Comparison of ENCODE assay signal across 17 cellular contexts in genomic region chr15:31086344-31086743, GRCh38. TPM values are rescaled to one million over a fixed set of nuclear protein-coding genes. Genes with fewer than 3 reads are reported as not detected.
DNase-seq lines count a peak whose midpoint lies in the region; ATAC-seq and TF ChIP-seq lines count a peak whose summit lies in the region.
"Had no signal": no experiment of that assay in that cellular context is flagged by ENCODE, and none has a peak within 500 bp of the region (broad histone marks: within the 10 kb centered on the region; RNA-seq: fewer than 3 reads in every experiment).

No MANE protein-coding gene starts in this region.

- no peak overlapping the region for H3K4ac ChIP-seq in neuronal stem cell (ENCODE audit: low read length)

- no peak for TF ChIP-seq CTCF in MCF 10A (IDR thresholded peaks at IDR 0.05; ENCODE audit: unreplicated experiment)

- no peak overlapping the region for H2BK5ac ChIP-seq in neuronal stem cell (ENCODE audit: low read length)

- CTCF ChIA-PET in MCF 10A (lab: Yijun Ruan, JAX): no interaction called here

- no peaks in the 10 kb centered on the region for H3K36me3 Mint-ChIP-seq in activated naive CD8-positive, alpha-beta T cell treated with anti-CD3 and anti-CD28 coated beads, Interleukin-2, amount 10 ng/mL, durations not matched to agents 7 days and 5 days
- no peaks in the 10 kb centered on the region for H3K36me3 Mint-ChIP-seq in activated naive CD8-positive, alpha-beta T cell treated with anti-CD3 and anti-CD28 coated beads, Interleukin-2, amount 50 U/mL, for 24 hours (ENCODE audit: low read depth)
- H3K36me3 Mint-ChIP-seq in MCF 10A (ENCODE audit: insufficient read depth, unreplicated experiment): no peaks in the 10 kb centered on the region
- H3K36me3 Mint-ChIP-seq: CD8-positive, alpha-beta T cell had no signal

- H2AFZ ChIP-seq in neuronal stem cell (ENCODE audit: low read length): no peak overlapping the region
- H2AFZ ChIP-seq: GM23248 had no signal

- no peak overlapping the region for H3K9ac ChIP-seq in neuronal stem cell (ENCODE audit: low read depth, low read length, poor library complexity)
- H3K9ac ChIP-seq: BLaER1 treated with 17β-estradiol and CSF1 and Interleukin-3, amounts not matched to agents 10 nM and 100 nM; GM23248 had no signal

- H3K27me3 Mint-ChIP-seq in activated naive CD8-positive, alpha-beta T cell treated with anti-CD3 and anti-CD28 coated beads, Interleukin-2, amount 10 ng/mL, durations not matched to agents 7 days and 5 days: peaks cover 13% of the 10 kb centered on the region
- H3K27me3 Mint-ChIP-seq in activated naive CD8-positive, alpha-beta T cell treated with anti-CD3 and anti-CD28 coated beads, Interleukin-2, amount 50 U/mL, for 24 hours: peaks cover 4% of the 10 kb centered on the region
- H3K27me3 Mint-ChIP-seq in MCF 10A (ENCODE audit: insufficient read depth, unreplicated experiment): no peaks in the 10 kb centered on the region
- H3K27me3 Mint-ChIP-seq: B cell had no signal

- H3K4me1 Mint-ChIP-seq in activated naive CD8-positive, alpha-beta T cell treated with anti-CD3 and anti-CD28 coated beads, Interleukin-2, amount 10 ng/mL, durations not matched to agents 7 days and 5 days: peaks cover 6% of the 10 kb centered on the region
- peaks cover 7% of the 10 kb centered on the region for H3K4me1 Mint-ChIP-seq in activated naive CD8-positive, alpha-beta T cell treated with anti-CD3 and anti-CD28 coated beads, Interleukin-2, amount 50 U/mL, for 24 hours
- H3K4me1 Mint-ChIP-seq in MCF 10A (ENCODE audit: insufficient read depth, unreplicated experiment): peaks cover 12% of the 10 kb centered on the region

- no peak overlapping the region for H3K4me3 Mint-ChIP-seq in activated naive CD8-positive, alpha-beta T cell treated with anti-CD3 and anti-CD28 coated beads, Interleukin-2, amount 10 ng/mL, durations not matched to agents 7 days and 5 days
- H3K4me3 Mint-ChIP-seq in activated naive CD8-positive, alpha-beta T cell treated with anti-CD3 and anti-CD28 coated beads, Interleukin-2, amount 50 U/mL, for 24 hours: no peak overlapping the region
- no peak overlapping the region for H3K4me3 Mint-ChIP-seq in MCF 10A (ENCODE audit: unreplicated experiment)
- H3K4me3 Mint-ChIP-seq: B cell; CD8-positive, alpha-beta T cell; HFFc6 had no signal

- peak; percentile 17 for DNase-seq in activated naive CD8-positive, alpha-beta T cell treated with anti-CD3 and anti-CD28 coated beads, Interleukin-2, amount 10 ng/mL, durations not matched to agents 7 days and 5 days
- no peak for DNase-seq in activated naive CD8-positive, alpha-beta T cell treated with anti-CD3 and anti-CD28 coated beads, Interleukin-2, amount 50 U/mL, for 24 hours
- peak; percentile 19 for DNase-seq in SK-MEL-5 (ENCODE audit: low read depth, low spot score)
- DNase-seq in neuronal stem cell (ENCODE audit: low spot score): no peak
- no peak for DNase-seq in COLO668 (lab: John Stamatoyannopoulos, UW; ENCODE audit: unreplicated experiment)
- no peak for DNase-seq in MCF 10A (ENCODE audit: unreplicated experiment)
- no peak for DNase-seq in activated CD4-positive, CD25-positive, alpha-beta regulatory T cell treated with anti-CD3 and anti-CD28 coated beads, Interleukin-2, amount 50 U/mL, for 72 hours
- DNase-seq: CD8-positive, alpha-beta T cell; COR-L47; GM23248; H7; HFFc6; IMR-90 had no signal

- no peak overlapping the region for H2BK15ac ChIP-seq in neuronal stem cell (ENCODE audit: low read length)

- H3K18ac ChIP-seq in neuronal stem cell (ENCODE audit: low read length): no peak overlapping the region

- H3K79me1 ChIP-seq in neuronal stem cell (ENCODE audit: low read depth, low read length): no peaks in the 10 kb centered on the region

- H3K14ac ChIP-seq in neuronal stem cell (ENCODE audit: low read length): no peak overlapping the region

- BruUV-seq in MCF 10A (replicated peaks; lab: Mats Ljungman, UMichigan): no TSS peak

- no peaks in the 10 kb centered on the region for H3K9me3 Mint-ChIP-seq in activated naive CD8-positive, alpha-beta T cell treated with anti-CD3 and anti-CD28 coated beads, Interleukin-2, amount 10 ng/mL, durations not matched to agents 7 days and 5 days
- H3K9me3 Mint-ChIP-seq in activated naive CD8-positive, alpha-beta T cell treated with anti-CD3 and anti-CD28 coated beads, Interleukin-2, amount 50 U/mL, for 24 hours: no peaks in the 10 kb centered on the region
- no peaks in the 10 kb centered on the region for H3K9me3 Mint-ChIP-seq in MCF 10A (ENCODE audit: unreplicated experiment)
- H3K9me3 Mint-ChIP-seq: CD8-positive, alpha-beta T cell had no signal

- H3K27me3 ChIP-seq in neuronal stem cell (ENCODE audit: control insufficient read depth in 3 of 3, insufficient read depth in 3 of 3, low read depth in 1 of 3, low read length in 3 of 3): no peaks in the 10 kb centered on the region
- H3K27me3 ChIP-seq: BLaER1 treated with 17β-estradiol and CSF1 and Interleukin-3, amounts not matched to agents 10 nM and 100 nM had no signal

- H3K27ac ChIP-seq in neuronal stem cell (replicated peaks; ENCODE audit: low read length): no peak overlapping the region
- H3K27ac ChIP-seq: BLaER1 treated with 17β-estradiol and CSF1 and Interleukin-3, amounts not matched to agents 10 nM and 100 nM; GM23248 had no signal

- in situ Hi-C loops in SK-MEL-5 (cut with HindIII; ENCODE audit: low pct_unique_long_range_greater_than_20kb, low sequenced_read_pairs): no loop called here

- H2BK12ac ChIP-seq in neuronal stem cell (ENCODE audit: low read length): no peak overlapping the region

- POLR2A ChIA-PET in activated naive CD8-positive, alpha-beta T cell treated with anti-CD3 and anti-CD28 coated beads, Interleukin-2, amount 10 ng/mL, durations not matched to agents 7 days and 5 days (lab: Charles Lee): no interaction called here
- POLR2A ChIA-PET in MCF 10A (lab: Yijun Ruan, JAX): no interaction called here

- H3K4me3 ChIP-seq in neuronal stem cell (ENCODE audit: low read length in 2 of 2): no peak overlapping the region
- H3K4me3 ChIP-seq: BLaER1 treated with 17β-estradiol and CSF1 and Interleukin-3, amounts not matched to agents 10 nM and 100 nM; GM23248 had no signal

- no peaks in the 10 kb centered on the region for H3K9me3 ChIP-seq in neuronal stem cell (replicated peaks in 1 of 2; ENCODE audit: control insufficient read depth in 2 of 2, insufficient read depth in 1 of 2, low read depth in 1 of 2, low read length in 2 of 2)

- intact Hi-C loops in MCF 10A (cut with micrococcal nuclease): no loop called here

- H3K4me1 ChIP-seq in neuronal stem cell (ENCODE audit: control insufficient read depth in 2 of 2, insufficient read depth in 1 of 2, low read depth in 1 of 2, low read length in 2 of 2): no peaks in the 10 kb centered on the region

- no peak overlapping the region for H4K91ac ChIP-seq in neuronal stem cell (ENCODE audit: low read depth, low read length, poor library complexity)

- no peak overlapping the region for H2BK120ac ChIP-seq in neuronal stem cell (ENCODE audit: low read depth, low read length)

- H3K4me2 ChIP-seq in neuronal stem cell (ENCODE audit: insufficient read depth, low read length, poor library complexity, severe bottlenecking): no peak overlapping the region
- H3K4me2 ChIP-seq: BLaER1 treated with 17β-estradiol and CSF1 and Interleukin-3, amounts not matched to agents 10 nM and 100 nM had no signal

- no CpG with 5 or more reads among the region's 4 CpGs for WGBS in neuronal stem cell (ENCODE audit: extremely low coverage in 2 of 2, insufficient read length in 2 of 2, insufficient replicate concordance in 1 of 2), 2 donors

- H3K27ac Mint-ChIP-seq in activated naive CD8-positive, alpha-beta T cell treated with anti-CD3 and anti-CD28 coated beads, Interleukin-2, amount 10 ng/mL, durations not matched to agents 7 days and 5 days: no peak overlapping the region
- H3K27ac Mint-ChIP-seq in activated naive CD8-positive, alpha-beta T cell treated with anti-CD3 and anti-CD28 coated beads, Interleukin-2, amount 50 U/mL, for 24 hours: no peak overlapping the region
- H3K27ac Mint-ChIP-seq in MCF 10A (ENCODE audit: low read depth, unreplicated experiment): no peak overlapping the region
- H3K27ac Mint-ChIP-seq: B cell; CD8-positive, alpha-beta T cell; HFFc6 had no signal

- H4K8ac ChIP-seq in neuronal stem cell (ENCODE audit: low read depth, low read length): no peak overlapping the region

- H3K23ac ChIP-seq in neuronal stem cell (ENCODE audit: low read depth, low read length, poor library complexity): no peak overlapping the region

- no peak for ATAC-seq in activated naive CD8-positive, alpha-beta T cell treated with anti-CD3 and anti-CD28 coated beads, Interleukin-2, amount 10 ng/mL, durations not matched to agents 7 days and 5 days (ENCODE audit: low read depth)
- no peak for ATAC-seq in activated naive CD8-positive, alpha-beta T cell treated with anti-CD3 and anti-CD28 coated beads, Interleukin-2, amount 50 U/mL, for 24 hours
- ATAC-seq: CD8-positive, alpha-beta T cell; HCT116 had no signal

- H2AK5ac ChIP-seq in neuronal stem cell (ENCODE audit: low read depth, low read length): peak overlapping the region; percentile 81

- H3K36me3 ChIP-seq in neuronal stem cell (replicated peaks in 1 of 2; ENCODE audit: control insufficient read depth in 2 of 2, insufficient read depth in 2 of 2, low read length in 2 of 2): no peaks in the 10 kb centered on the region
- H3K36me3 ChIP-seq: BLaER1 treated with 17β-estradiol and CSF1 and Interleukin-3, amounts not matched to agents 10 nM and 100 nM had no signal

RNA-seq across cellular contexts. Expression of gene TRPM1, which starts 15.2 kb away (rescaled TPM):
- total RNA-seq in activated naive CD8-positive, alpha-beta T cell treated with anti-CD3 and anti-CD28 coated beads, Interleukin-2, amount 10 ng/mL, durations not matched to agents 7 days and 5 days: not detected
- total RNA-seq in SK-MEL-5 (2014; rRNA removed; shearing (Covaris generic)): 105 and 109 TPM in 2 replicates
- 39.4 and 50.7 TPM in 2 replicates for polyA plus RNA-seq in SK-MEL-5 (2015; cell fraction: cytosol; rRNA removed)
- 171 and 236 TPM in 2 replicates for polyA plus RNA-seq in SK-MEL-5 (2015; cell fraction: nucleus; rRNA removed)
- not detected for polyA plus RNA-seq in neuronal stem cell (2013, experiment 1 of 2)
- not detected for polyA plus RNA-seq in neuronal stem cell (2013, experiment 2 of 2)
- total RNA-seq in MCF 10A (2022): not detected in 2 replicates
- total RNA-seq: A172; B cell; CD8-positive, alpha-beta T cell; GM23248; IMR-90 had no signal
- polyA plus RNA-seq: GM23248, IMR-90 had no signal

Comparison
In these comparisons a context has a peak if more than half of its experiments do, and no peak if none do; other contexts are left out.
1. DNase-seq: peak in activated naive CD8-positive, alpha-beta T cell treated with anti-CD3 and anti-CD28 coated beads, Interleukin-2, amount 10 ng/mL, durations not matched to agents 7 days and 5 days (single experiment) and SK-MEL-5 (single experiment); none in activated naive CD8-positive, alpha-beta T cell treated with anti-CD3 and anti-CD28 coated beads, Interleukin-2, amount 50 U/mL, for 24 hours (single experiment), neuronal stem cell (single experiment), COLO668 (single experiment), MCF 10A (single experiment) and activated CD4-positive, CD25-positive, alpha-beta regulatory T cell treated with anti-CD3 and anti-CD28 coated beads, Interleukin-2, amount 50 U/mL, for 72 hours (single experiment).
2. RNA of gene TRPM1, which starts 15.2 kb away (total RNA-seq): 105 to 109 TPM in SK-MEL-5; not detected in activated naive CD8-positive, alpha-beta T cell treated with anti-CD3 and anti-CD28 coated beads, Interleukin-2, amount 10 ng/mL, durations not matched to agents 7 days and 5 days and not detected in MCF 10A; every median in the first group is over 100 times any median in the second.